ENCODE assay signal across 16 cellular contexts in the genomic region with DNA sequence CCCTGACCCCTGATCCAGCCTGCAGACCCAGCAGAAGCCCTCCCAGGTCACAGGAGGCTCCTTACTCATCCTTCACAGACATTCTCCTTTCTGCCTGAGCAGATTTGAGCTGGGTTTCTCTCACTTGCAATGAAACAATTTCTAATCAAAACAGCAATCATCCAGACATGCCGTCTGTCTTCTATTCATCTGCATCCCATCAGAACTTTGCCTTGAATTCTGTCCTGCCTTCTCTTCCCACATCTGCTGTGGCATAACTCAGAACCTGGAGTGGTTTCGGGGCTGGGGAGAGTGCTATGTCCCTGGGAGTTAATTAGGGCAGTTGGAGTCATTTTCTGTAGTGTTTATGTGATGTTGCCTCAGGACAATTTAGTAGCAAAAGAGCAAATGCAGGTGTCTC.
"Had no signal": no experiment of that assay in that cellular context is flagged by ENCODE, and none has a peak within 500 bp of the region (broad histone marks: within the 10 kb centered on the region; RNA-seq: fewer than 3 reads in every experiment).

No MANE protein-coding gene starts in this region.

- ATAC-seq: activated naive CD4-positive, alpha-beta T cell treated with anti-CD3 and anti-CD28 coated beads, Interleukin-2, amount 50 U/mL, for 72 hours; psoas muscle; right lobe of liver; stimulated activated effector memory CD8-positive, alpha-beta T cell treated with anti-CD3 and anti-CD28 coated beads, Interleukin-12 subunit alpha, Interleukin-12 subunit beta, amount 100 ng/mL, for 72 hours had no signal

- H3K4me3 ChIP-seq: adrenal gland, left ventricle myocardium inferior, ovary, psoas muscle, right lobe of liver, smooth muscle cell, stomach had no signal

- H3K27me3 ChIP-seq: ovary, right lobe of liver, stomach had no signal

- H3K27ac ChIP-seq: adrenal gland, left ventricle myocardium inferior, ovary, psoas muscle, right lobe of liver had no signal

- H3K9me3 ChIP-seq: adrenal gland, left ventricle myocardium inferior, ovary, psoas muscle, right lobe of liver, stomach had no signal

- H3K36me3 ChIP-seq: adrenal gland, left ventricle myocardium inferior, ovary, right lobe of liver, stomach had no signal

- H3K4me1 ChIP-seq: adrenal gland, left ventricle myocardium inferior, psoas muscle, right lobe of liver had no signal

- H3K4me2 ChIP-seq: smooth muscle cell had no signal

- DNase-seq: activated CD4-positive, alpha-beta T cell treated with anti-CD3 and anti-CD28 coated beads, Interleukin-2, amount 50 U/mL, for 48 hours; activated gamma-delta T cell; adrenal gland; cerebellar nuclear complex; effector CD4-positive, alpha-beta T cell; head of caudate nucleus; kidney; left ventricle myocardium inferior; ovary; psoas muscle; right lobe of liver; stimulated activated CD4-positive, alpha-beta T cell treated with anti-CD3 and anti-CD28 coated beads, Interleukin-4, amount 100 ng/mL, for 1 hour; stomach had no signal
